Comparison of ENCODE assay signal across 11 cellular contexts in the genomic region with DNA sequence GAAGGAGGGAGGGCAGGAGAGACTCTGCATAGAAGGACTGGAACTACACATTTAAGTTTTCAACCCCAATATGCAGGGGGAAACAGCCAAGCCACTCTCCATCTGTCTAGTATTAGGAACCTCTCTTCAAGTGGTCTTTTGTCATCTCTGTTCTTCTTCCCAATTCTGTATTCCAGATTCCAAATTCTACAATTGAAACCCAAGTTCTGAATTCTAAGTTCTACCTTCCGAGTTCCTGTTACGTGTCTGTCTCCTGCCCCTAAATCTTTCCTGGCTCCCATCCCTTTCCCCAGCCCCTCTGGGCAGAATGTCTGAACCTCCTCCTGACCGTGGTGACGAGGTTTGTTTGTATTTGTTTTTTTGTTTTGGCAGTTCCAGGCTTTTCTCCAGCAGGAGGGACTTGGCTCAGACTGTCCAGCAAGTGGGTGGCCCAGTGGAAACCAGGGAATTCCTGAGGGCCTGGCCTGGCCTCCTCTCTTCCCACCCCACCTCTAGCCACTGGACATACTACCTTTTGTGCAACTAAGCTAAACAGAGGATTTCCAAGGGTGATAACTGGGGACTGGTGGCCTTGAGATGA. TPM values are rescaled to one million over a fixed set of nuclear protein-coding genes. Genes with fewer than 3 reads are reported as not detected.
DNase-seq lines count a peak whose midpoint lies in the region; ATAC-seq, FAIRE-seq and TF ChIP-seq lines count a peak whose summit lies in the region.
"Had no signal": no experiment of that assay in that cellular context is flagged by ENCODE, and none has a peak within 500 bp of the region (broad histone marks: within the 10 kb centered on the region; RNA-seq: fewer than 3 reads in every experiment).

No MANE protein-coding gene starts in this region.

- intact Hi-C loops in Right ventricle myocardium inferior (cut with DNase I) (no loop called here), HepG2 (cut with micrococcal nuclease; ENCODE audit: unreplicated experiment) (no loop called here), body of pancreas (cut with DNase I) (no loop called here), esophagus squamous epithelium (cut with DNase I) (loop anchor here (10.0 kb wide), 1 partner anchor 60 kb away; no protein-coding TSS in a partner anchor)

- no peak overlapping the region for H2AFZ ChIP-seq in HepG2 (ENCODE audit: low read length)

- TF ChIP-seq CTCF in right atrium auricular region (IDR thresholded peaks at IDR 0.05) (no peak), astrocyte of the cerebellum (IDR thresholded peaks at IDR 0.05; ENCODE audit: low read depth, low read length, missing control alignments) (no peak), HepG2 (CRISPR knock-in tag; IDR thresholded peaks at IDR 0.05) (no peak), type B pancreatic cell (conservative IDR thresholded peaks at IDR 0.05) (no peak), body of pancreas (IDR thresholded peaks at IDR 0.05) (no peak), esophagus squamous epithelium (IDR thresholded peaks at IDR 0.05) (no peak)

- TF ChIP-seq EP300 in HepG2 (IDR thresholded peaks at IDR 0.05; ENCODE audit: low read depth in 2 of 2, low read length in 2 of 2), result no peak
- no peak for TF ChIP-seq EP300 in HepG2 (CRISPR knock-in tag; IDR thresholded peaks at IDR 0.05; ENCODE audit: borderline replicate concordance)

- no peaks in the 10 kb centered on the region for H3K9me3 ChIP-seq in right atrium auricular region
- no peaks in the 10 kb centered on the region for H3K9me3 ChIP-seq in HepG2 (ENCODE audit: low read length)
- H3K9me3 ChIP-seq in body of pancreas, result no peaks in the 10 kb centered on the region
- no peaks in the 10 kb centered on the region for H3K9me3 ChIP-seq in esophagus squamous epithelium

- WGBS in HepG2 (ENCODE audit: low lambda C conversion rate), result 87% methylated on average over 4 of the region's 4 CpGs
- WGBS in body of pancreas, 2 donors, result 54 to 56% methylated on average over 4 of the region's 4 CpGs
- WGBS in esophagus squamous epithelium, 2 donors, result 40 to 45% methylated on average over 4 of the region's 4 CpGs

- ATAC-seq in Right ventricle myocardium inferior (no peak), HepG2 (no peak), GM21786 (IDR thresholded peaks at IDR 0.05; ENCODE audit: unreplicated experiment) (no peak), body of pancreas (no peak)
- ATAC-seq: foreskin keratinocyte had no signal

- H3K9ac ChIP-seq in HepG2 (ENCODE audit: insufficient read depth, low read depth, low read length), result no peak overlapping the region

- H4K20me1 ChIP-seq in HepG2 (ENCODE audit: insufficient read depth, low read length), result no peaks in the 10 kb centered on the region

- H3K9me3 Mint-ChIP-seq in type B pancreatic cell, result no peaks in the 10 kb centered on the region

- peak overlapping the region; percentile 39 for H3K4me3 Mint-ChIP-seq in type B pancreatic cell

- H3K4me1 Mint-ChIP-seq in type B pancreatic cell (ENCODE audit: unreplicated experiment), result peaks cover 8% of the 10 kb centered on the region

- H3K27me3 ChIP-seq in right atrium auricular region (no peaks in the 10 kb centered on the region), HepG2 (ENCODE audit: control insufficient read depth in 1 of 2, insufficient read depth in 2 of 2, low read length in 2 of 2) (no peaks in the 10 kb centered on the region), body of pancreas (no peaks in the 10 kb centered on the region), esophagus squamous epithelium (no peaks in the 10 kb centered on the region)
- H3K27me3 ChIP-seq: foreskin keratinocyte had no signal

- CTCF ChIA-PET in HepG2 (lab: Yijun Ruan, JAX; ENCODE audit: low intra/inter-chr PET ratio, low total read pairs), result no interaction called here

- no peak overlapping the region for H3K4me2 ChIP-seq in HepG2 (ENCODE audit: low read depth, low read length)

- in situ Hi-C loops in astrocyte of the cerebellum (cut with HindIII; ENCODE audit: low sequenced_read_pairs), result no loop called here
- in situ Hi-C loops in HepG2 (cut with HindIII; ENCODE audit: extremely low pct_ligation_motif_present, low pct_unique_long_range_greater_than_20kb), result no loop called here

- POLR2A ChIA-PET in HepG2 (lab: Yijun Ruan, JAX), result interaction anchor here (1.2 to 3.1 kb wide), 7 partner anchors 13 to 41 kb away, joined by 5 to 95 read pairs (median 50); a partner anchor contains a TSS

- peak overlapping the region; percentile 12 to 88 for H3K27ac ChIP-seq in right atrium auricular region
- H3K27ac ChIP-seq in HepG2 (ENCODE audit: extremely low read length, insufficient read depth, low read length), result peak overlapping the region; percentile 87
- H3K27ac ChIP-seq in body of pancreas, result no peak overlapping the region
- peak overlapping the region in 1 of 4 donors; percentile 94 for H3K27ac ChIP-seq in esophagus squamous epithelium
- H3K27ac ChIP-seq: foreskin keratinocyte had no signal

- no peak overlapping the region for H3K4me3 ChIP-seq in right atrium auricular region
- no peak overlapping the region for H3K4me3 ChIP-seq in astrocyte of the cerebellum (ENCODE audit: low read depth, low read length)
- no peak overlapping the region for H3K4me3 ChIP-seq in HepG2 (replicated peaks in 1 of 3; ENCODE audit: insufficient read depth in 1 of 3, low read depth in 2 of 3, low read length in 3 of 3)
- no peak overlapping the region for H3K4me3 ChIP-seq in body of pancreas
- no peak overlapping the region for H3K4me3 ChIP-seq in esophagus squamous epithelium

- peaks cover 17% of the 10 kb centered on the region for H3K79me2 ChIP-seq in HepG2 (ENCODE audit: insufficient read depth, low read length)

- no peak for FAIRE-seq in HepG2 (lab: Jason Lieb, UNC)

- no peak for TF ChIP-seq RAD21 in HepG2 (CRISPR knock-in tag; IDR thresholded peaks at IDR 0.05)

- no peak for TF ChIP-seq POLR2A in HepG2 (IDR thresholded peaks at IDR 0.05; ENCODE audit: insufficient read depth in 1 of 2, low read depth in 2 of 2, low read length in 2 of 2)
- TF ChIP-seq POLR2A in body of pancreas (IDR thresholded peaks at IDR 0.05), result no peak
- no peak for TF ChIP-seq POLR2A in esophagus squamous epithelium (IDR thresholded peaks at IDR 0.05)

- peaks cover 4 to 11% of the 10 kb centered on the region in 2 donors for H3K4me1 ChIP-seq in right atrium auricular region
- H3K4me1 ChIP-seq in HepG2 (ENCODE audit: insufficient read depth, low read length), result peaks cover 14% of the 10 kb centered on the region
- H3K4me1 ChIP-seq in body of pancreas, result peaks cover 7% of the 10 kb centered on the region
- peaks cover 6 to 30% (median 10%) of the 10 kb centered on the region in 3 donors for H3K4me1 ChIP-seq in esophagus squamous epithelium
- H3K4me1 ChIP-seq: foreskin keratinocyte had no signal

- DNase-seq in right atrium auricular region (ENCODE audit: low spot score) (no peak), Right ventricle myocardium inferior (ENCODE audit: missing footprints) (no peak), astrocyte of the cerebellum (ENCODE audit: low read depth) (peak; percentile 12), HepG2 (ENCODE audit: low spot score) (no peak), type B pancreatic cell (ENCODE audit: extremely low spot score, unreplicated experiment) (no peak), body of pancreas (no peak), esophagus squamous epithelium (lab: John Stamatoyannopoulos, UW) (no peak)
- DNase-seq: foreskin keratinocyte, GOT3, Right ventricle myocardium superior had no signal

- no peaks in the 10 kb centered on the region for H3K27me3 Mint-ChIP-seq in type B pancreatic cell

- H3K36me3 Mint-ChIP-seq in type B pancreatic cell, result peaks cover 26% of the 10 kb centered on the region

- no peak overlapping the region for H3K27ac Mint-ChIP-seq in type B pancreatic cell

- BruUV-seq in HepG2 (replicated peaks; lab: Mats Ljungman, UMichigan), result TSS peak; percentile 59

- H3K36me3 ChIP-seq in right atrium auricular region (peaks cover 20% of the 10 kb centered on the region), HepG2 (replicated peaks in 1 of 2; ENCODE audit: control insufficient read depth in 1 of 2, insufficient read depth in 2 of 2, low read length in 2 of 2) (peaks cover 20 to 53% of the 10 kb centered on the region in 2 experiments), body of pancreas (replicated peaks in 1 of 2; ENCODE audit: insufficient read depth in 1 of 2, low read depth in 2 of 2) (peaks cover 0 to 5% of the 10 kb centered on the region in 2 donors), esophagus squamous epithelium (peaks cover 0 to 59% (median 8%) of the 10 kb centered on the region in 3 donors)

RNA-seq across cellular contexts. Expression of a gene that starts 1.6 kb away (rescaled TPM):
- total RNA-seq in right atrium auricular region (10 to 100 TPM; 34.9 to 42.7 TPM), Right ventricle myocardium inferior (46.5 TPM), HepG2 (2016; rRNA removed; fragmentation: Illumina TruSeq; extraction: Trizol) (46.7 and 53.5 TPM in 2 replicates), type B pancreatic cell (ENCODE audit: low replicate concordance) (36.6 and 53.5 TPM in 2 replicates), body of pancreas (10 to 100 TPM; 20.0 to 29.0 TPM), esophagus squamous epithelium (10 to 100 TPM; 17.5 to 32.0 (median 25.6) TPM)
- 20.7 and 27.6 TPM in 2 replicates for total RNA-seq in HepG2 (2016; cell fraction: cytosol; rRNA removed; fragmentation: Illumina TruSeq; extraction: Trizol; ENCODE audit: low read depth)
- total RNA-seq in HepG2 (2016; cell fraction: insoluble cytoplasmic fraction; rRNA removed; fragmentation: Illumina TruSeq; extraction: Trizol), result 47.6 and 56.5 TPM in 2 replicates
- total RNA-seq in HepG2 (2016; cell fraction: membrane; rRNA removed; fragmentation: Illumina TruSeq; extraction: Trizol), result 39.5 and 44.9 TPM in 2 replicates
- 32.6 and 43.7 TPM in 2 replicates for total RNA-seq in HepG2 (2016; cell fraction: nucleus; rRNA removed; fragmentation: Illumina TruSeq; extraction: Trizol)
- polyA plus RNA-seq in HepG2 (2011; rRNA removed), result 45.8 and 65.2 TPM in 2 replicates
- polyA plus RNA-seq in HepG2 (2011; cell fraction: cytosol; rRNA removed), result 27.9 and 31.5 TPM in 2 replicates
- 145 and 182 TPM in 2 replicates for polyA plus RNA-seq in HepG2 (2011; cell fraction: nucleus; rRNA removed)
- polyA plus RNA-seq in HepG2 (2012), result 37.0 and 37.3 TPM in 2 replicates
- polyA plus RNA-seq in HepG2 (2016; cell fraction: cytosol; fragmentation: Illumina TruSeq; extraction: Trizol; ENCODE audit: low read depth), result 25.9 and 30.6 TPM in 2 replicates
- polyA plus RNA-seq in HepG2 (2016; cell fraction: insoluble cytoplasmic fraction; fragmentation: Illumina TruSeq; extraction: Trizol; ENCODE audit: low read depth), result 44.1 and 46.1 TPM in 2 replicates
- polyA plus RNA-seq in HepG2 (2016; cell fraction: membrane; fragmentation: Illumina TruSeq; extraction: Trizol; ENCODE audit: low read depth), result 35.3 and 37.4 TPM in 2 replicates
- polyA plus RNA-seq in HepG2 (2016; cell fraction: nucleus; fragmentation: Illumina TruSeq; extraction: Trizol; ENCODE audit: insufficient read depth, low read depth), result 54.0 and 55.1 TPM in 2 replicates
- 57.0 and 70.3 TPM in 2 replicates for polyA minus RNA-seq in HepG2 (2011; rRNA and poly(A)+ RNA removed; ENCODE audit: low replicate concordance)
- 25.5 and 29.4 TPM in 2 replicates for polyA minus RNA-seq in HepG2 (2011; cell fraction: cytosol; rRNA and poly(A)+ RNA removed)
- polyA minus RNA-seq in HepG2 (2011; cell fraction: nucleus; rRNA and poly(A)+ RNA removed), result 38.9 and 51.6 TPM in 2 replicates

RNA-seq across cellular contexts. Expression of a gene that starts 25.8 kb away (rescaled TPM):
- total RNA-seq in right atrium auricular region (10 to 100 TPM; 18.9 to 25.3 TPM), Right ventricle myocardium inferior (15.1 TPM), HepG2 (2016; rRNA removed; fragmentation: Illumina TruSeq; extraction: Trizol) (159 and 167 TPM in 2 replicates), type B pancreatic cell (ENCODE audit: low replicate concordance) (97.2 and 128 TPM in 2 replicates), body of pancreas (10 to 100 TPM in 1 of 2 donors, 1 to 10 TPM in 1; 9.2 to 25.4 TPM), esophagus squamous epithelium (10 to 100 TPM; 10.5 to 34.9 (median 19.5) TPM)
- 36.4 and 36.6 TPM in 2 replicates for total RNA-seq in HepG2 (2016; cell fraction: cytosol; rRNA removed; fragmentation: Illumina TruSeq; extraction: Trizol; ENCODE audit: low read depth)
- 162 and 163 TPM in 2 replicates for total RNA-seq in HepG2 (2016; cell fraction: insoluble cytoplasmic fraction; rRNA removed; fragmentation: Illumina TruSeq; extraction: Trizol)
- total RNA-seq in HepG2 (2016; cell fraction: membrane; rRNA removed; fragmentation: Illumina TruSeq; extraction: Trizol), result 98.2 and 102 TPM in 2 replicates
- 68.4 and 75.1 TPM in 2 replicates for total RNA-seq in HepG2 (2016; cell fraction: nucleus; rRNA removed; fragmentation: Illumina TruSeq; extraction: Trizol)
- 203 and 212 TPM in 2 replicates for polyA plus RNA-seq in HepG2 (2011; rRNA removed)
- 167 and 170 TPM in 2 replicates for polyA plus RNA-seq in HepG2 (2011; cell fraction: cytosol; rRNA removed)
- 133 and 152 TPM in 2 replicates for polyA plus RNA-seq in HepG2 (2011; cell fraction: nucleus; rRNA removed)
- polyA plus RNA-seq in HepG2 (2012), result 126 and 158 TPM in 2 replicates
- 33.2 and 39.7 TPM in 2 replicates for polyA plus RNA-seq in HepG2 (2016; cell fraction: cytosol; fragmentation: Illumina TruSeq; extraction: Trizol; ENCODE audit: low read depth)
- polyA plus RNA-seq in HepG2 (2016; cell fraction: insoluble cytoplasmic fraction; fragmentation: Illumina TruSeq; extraction: Trizol; ENCODE audit: low read depth), result 169 and 174 TPM in 2 replicates
- polyA plus RNA-seq in HepG2 (2016; cell fraction: membrane; fragmentation: Illumina TruSeq; extraction: Trizol; ENCODE audit: low read depth), result 73.5 and 79.3 TPM in 2 replicates
- 104 and 117 TPM in 2 replicates for polyA plus RNA-seq in HepG2 (2016; cell fraction: nucleus; fragmentation: Illumina TruSeq; extraction: Trizol; ENCODE audit: insufficient read depth, low read depth)
- polyA minus RNA-seq in HepG2 (2011; rRNA and poly(A)+ RNA removed; ENCODE audit: low replicate concordance), result 19.6 and 162 TPM in 2 replicates
- polyA minus RNA-seq in HepG2 (2011; cell fraction: cytosol; rRNA and poly(A)+ RNA removed), result 70.8 and 86.6 TPM in 2 replicates
- polyA minus RNA-seq in HepG2 (2011; cell fraction: nucleus; rRNA and poly(A)+ RNA removed), result 55.0 and 66.1 TPM in 2 replicates

RNA-seq across cellular contexts. Expression of a gene that starts 48.3 kb away (rescaled TPM):
- total RNA-seq in right atrium auricular region (10 to 100 TPM; 45.8 to 52.5 TPM), Right ventricle myocardium inferior (49.0 TPM), HepG2 (2016; rRNA removed; fragmentation: Illumina TruSeq; extraction: Trizol) (33.3 and 45.3 TPM in 2 replicates), type B pancreatic cell (ENCODE audit: low replicate concordance) (40.3 and 45.6 TPM in 2 replicates), body of pancreas (10 to 100 TPM; 21.4 to 26.5 TPM), esophagus squamous epithelium (10 to 100 TPM; 25.8 to 45.3 (median 34.1) TPM)
- total RNA-seq in HepG2 (2016; cell fraction: cytosol; rRNA removed; fragmentation: Illumina TruSeq; extraction: Trizol; ENCODE audit: low read depth), result 6.6 and 7.4 TPM in 2 replicates
- total RNA-seq in HepG2 (2016; cell fraction: insoluble cytoplasmic fraction; rRNA removed; fragmentation: Illumina TruSeq; extraction: Trizol), result 33.3 and 42.0 TPM in 2 replicates
- total RNA-seq in HepG2 (2016; cell fraction: membrane; rRNA removed; fragmentation: Illumina TruSeq; extraction: Trizol), result 21.0 and 24.2 TPM in 2 replicates
- 25.6 and 28.1 TPM in 2 replicates for total RNA-seq in HepG2 (2016; cell fraction: nucleus; rRNA removed; fragmentation: Illumina TruSeq; extraction: Trizol)
- polyA plus RNA-seq in HepG2 (2011; rRNA removed), result 8.8 and 9.3 TPM in 2 replicates
- polyA plus RNA-seq in HepG2 (2011; cell fraction: cytosol; rRNA removed), result 6.9 and 7.3 TPM in 2 replicates
- polyA plus RNA-seq in HepG2 (2011; cell fraction: nucleus; rRNA removed), result 8.1 and 8.6 TPM in 2 replicates
- polyA plus RNA-seq in HepG2 (2012), result 6.4 TPM in 2 replicates
- 3.3 and 5.4 TPM in 2 replicates for polyA plus RNA-seq in HepG2 (2016; cell fraction: cytosol; fragmentation: Illumina TruSeq; extraction: Trizol; ENCODE audit: low read depth)
- 21.1 and 24.6 TPM in 2 replicates for polyA plus RNA-seq in HepG2 (2016; cell fraction: insoluble cytoplasmic fraction; fragmentation: Illumina TruSeq; extraction: Trizol; ENCODE audit: low read depth)
- polyA plus RNA-seq in HepG2 (2016; cell fraction: membrane; fragmentation: Illumina TruSeq; extraction: Trizol; ENCODE audit: low read depth), result 9.8 and 11.9 TPM in 2 replicates
- polyA plus RNA-seq in HepG2 (2016; cell fraction: nucleus; fragmentation: Illumina TruSeq; extraction: Trizol; ENCODE audit: insufficient read depth, low read depth), result 23.3 and 24.8 TPM in 2 replicates
- polyA minus RNA-seq in HepG2 (2011; rRNA and poly(A)+ RNA removed; ENCODE audit: low replicate concordance), result 25.7 and 39.3 TPM in 2 replicates
- polyA minus RNA-seq in HepG2 (2011; cell fraction: cytosol; rRNA and poly(A)+ RNA removed), result 12.4 and 13.6 TPM in 2 replicates
- 11.5 and 15.2 TPM in 2 replicates for polyA minus RNA-seq in HepG2 (2011; cell fraction: nucleus; rRNA and poly(A)+ RNA removed)

Comparison
In these comparisons a context has a peak if more than half of its experiments do, and no peak if none do; other contexts are left out.
1. H3K27ac ChIP-seq: peak in right atrium auricular region (2 of 2) and HepG2 (single experiment); none in body of pancreas (0 of 4).